ENCODE assay signal across 1 cellular context in the genomic region with DNA sequence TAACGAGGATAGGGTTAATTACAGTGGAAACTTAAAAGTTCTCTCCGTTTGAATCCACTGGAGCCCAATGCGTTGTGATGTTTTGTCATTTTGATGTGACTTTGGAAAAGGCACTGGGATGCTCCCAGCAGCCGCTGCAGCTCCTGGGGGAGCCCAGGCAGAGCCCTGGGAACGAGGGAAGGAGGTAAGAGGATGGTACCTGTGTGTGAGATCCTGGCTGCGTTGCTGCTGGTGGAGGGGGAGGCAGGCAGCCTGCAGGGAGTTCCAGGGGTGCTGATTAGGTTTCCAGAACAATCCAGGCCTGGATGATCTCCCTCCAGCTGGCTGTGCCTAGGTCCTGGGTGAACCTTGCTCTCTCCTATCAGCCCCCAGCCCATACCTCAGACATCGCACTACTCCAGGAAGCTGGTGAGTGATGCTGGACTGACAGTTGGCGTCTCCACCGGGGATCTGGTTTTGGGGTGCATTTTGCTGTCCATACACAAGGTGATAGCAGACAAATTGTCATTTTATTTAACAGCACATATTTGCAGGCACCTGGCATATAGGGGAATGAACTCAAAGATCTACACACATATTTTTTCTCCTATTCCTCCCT.
TF ChIP-seq lines count a peak whose summit lies in the region.

No MANE protein-coding gene starts in this region.

TF ChIP-seq in A549, 52 proteins besides CTCF, POLR2A, EP300 and RAD21 (continued from another document):
- TF ChIP-seq, protein P1, sequence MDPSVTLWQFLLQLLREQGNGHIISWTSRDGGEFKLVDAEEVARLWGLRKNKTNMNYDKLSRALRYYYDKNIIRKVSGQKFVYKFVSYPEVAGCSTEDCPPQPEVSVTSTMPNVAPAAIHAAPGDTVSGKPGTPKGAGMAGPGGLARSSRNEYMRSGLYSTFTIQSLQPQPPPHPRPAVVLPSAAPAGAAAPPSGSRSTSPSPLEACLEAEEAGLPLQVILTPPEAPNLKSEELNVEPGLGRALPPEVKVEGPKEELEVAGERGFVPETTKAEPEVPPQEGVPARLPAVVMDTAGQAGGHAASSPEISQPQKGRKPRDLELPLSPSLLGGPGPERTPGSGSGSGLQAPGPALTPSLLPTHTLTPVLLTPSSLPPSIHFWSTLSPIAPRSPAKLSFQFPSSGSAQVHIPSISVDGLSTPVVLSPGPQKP (IDR thresholded peaks at IDR 0.05; ENCODE audit: low read depth, low read length), result no peak
- TF ChIP-seq, protein P2, sequence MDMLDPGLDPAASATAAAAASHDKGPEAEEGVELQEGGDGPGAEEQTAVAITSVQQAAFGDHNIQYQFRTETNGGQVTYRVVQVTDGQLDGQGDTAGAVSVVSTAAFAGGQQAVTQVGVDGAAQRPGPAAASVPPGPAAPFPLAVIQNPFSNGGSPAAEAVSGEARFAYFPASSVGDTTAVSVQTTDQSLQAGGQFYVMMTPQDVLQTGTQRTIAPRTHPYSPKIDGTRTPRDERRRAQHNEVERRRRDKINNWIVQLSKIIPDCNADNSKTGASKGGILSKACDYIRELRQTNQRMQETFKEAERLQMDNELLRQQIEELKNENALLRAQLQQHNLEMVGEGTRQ (IDR thresholded peaks at IDR 0.05), result no peak
- TF ChIP-seq NR3C1 (IDR thresholded peaks at IDR 0.05) (no peak), KDM5A (IDR thresholded peaks at IDR 0.05) (no peak)
- TF ChIP-seq, protein P3, sequence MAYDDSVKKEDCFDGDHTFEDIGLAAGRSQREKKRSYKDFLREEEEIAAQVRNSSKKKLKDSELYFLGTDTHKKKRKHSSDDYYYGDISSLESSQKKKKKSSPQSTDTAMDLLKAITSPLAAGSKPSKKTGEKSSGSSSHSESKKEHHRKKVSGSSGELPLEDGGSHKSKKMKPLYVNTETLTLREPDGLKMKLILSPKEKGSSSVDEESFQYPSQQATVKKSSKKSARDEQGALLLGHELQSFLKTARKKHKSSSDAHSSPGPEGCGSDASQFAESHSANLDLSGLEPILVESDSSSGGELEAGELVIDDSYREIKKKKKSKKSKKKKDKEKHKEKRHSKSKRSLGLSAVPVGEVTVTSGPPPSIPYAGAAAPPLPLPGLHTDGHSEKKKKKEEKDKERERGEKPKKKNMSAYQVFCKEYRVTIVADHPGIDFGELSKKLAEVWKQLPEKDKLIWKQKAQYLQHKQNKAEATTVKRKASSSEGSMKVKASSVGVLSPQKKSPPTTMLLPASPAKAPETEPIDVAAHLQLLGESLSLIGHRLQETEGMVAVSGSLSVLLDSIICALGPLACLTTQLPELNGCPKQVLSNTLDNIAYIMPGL (CRISPR knock-in tag; IDR thresholded peaks at IDR 0.05; ENCODE audit: borderline replicate concordance), result no peak
